ENCODE assay signal across 8 cellular contexts in the genomic region with DNA sequence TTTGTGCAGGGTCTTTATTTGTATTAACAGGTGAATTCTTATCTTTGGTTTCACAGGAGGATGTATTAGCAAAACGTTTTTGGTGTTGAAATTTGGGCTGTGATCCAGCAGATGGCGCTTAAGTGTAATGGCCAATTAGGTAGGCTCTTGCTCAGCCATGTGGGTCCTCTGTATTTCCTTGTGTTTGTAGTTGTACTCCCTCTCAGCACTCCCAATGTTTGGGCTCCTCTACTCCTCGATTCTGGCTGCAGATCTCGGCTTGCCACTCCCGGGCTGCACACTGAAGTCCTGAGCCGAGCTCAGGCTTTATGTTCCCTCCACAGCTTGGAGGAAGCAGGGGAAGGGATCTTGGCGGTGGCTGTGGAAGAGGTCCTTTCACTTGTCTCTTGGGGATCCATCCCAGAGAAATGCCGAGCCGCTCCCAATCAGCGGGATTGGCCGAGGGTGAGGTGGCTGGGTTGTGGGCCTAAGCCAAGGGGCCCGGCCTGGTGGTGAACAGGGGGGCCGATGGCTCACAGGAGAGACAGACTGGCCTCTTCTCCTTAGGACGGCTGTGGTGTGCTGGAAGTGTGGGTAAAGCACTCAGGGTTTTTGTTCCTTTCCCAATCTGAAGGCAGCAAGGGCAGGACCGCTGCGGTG.
DNase-seq lines count a peak whose midpoint lies in the region; ATAC-seq and TF ChIP-seq lines count a peak whose summit lies in the region.

No MANE protein-coding gene starts in this region.

- no peaks in the 10 kb centered on the region for H3K36me3 Mint-ChIP-seq in endodermal cell (ENCODE audit: low read depth)

- peak; percentile 80 for ATAC-seq in HG03442 (IDR thresholded peaks at IDR 0.05; ENCODE audit: unreplicated experiment)
- ATAC-seq in GM18498 (IDR thresholded peaks at IDR 0.05; ENCODE audit: unreplicated experiment), result no peak

- H3K4me1 Mint-ChIP-seq in endodermal cell, result peaks cover 16% of the 10 kb centered on the region

- H3K4me3 ChIP-seq in OCI-LY3 (ENCODE audit: low read length) (no peak overlapping the region), endodermal cell (ENCODE audit: low read length) (no peak overlapping the region), trophoblast cell (ENCODE audit: low read depth, low read length) (no peak overlapping the region), ascending aorta (no peak overlapping the region)

- no peaks in the 10 kb centered on the region for H3K9me3 ChIP-seq in OCI-LY3 (ENCODE audit: insufficient read depth, low read length)
- H3K9me3 ChIP-seq in endodermal cell (ENCODE audit: control insufficient read depth, low read length), result no peaks in the 10 kb centered on the region
- H3K9me3 ChIP-seq in trophoblast cell (ENCODE audit: insufficient read depth, low read depth, low read length), result no peaks in the 10 kb centered on the region
- H3K9me3 ChIP-seq in ascending aorta, result no peaks in the 10 kb centered on the region

- no peak overlapping the region for H4K12ac ChIP-seq in trophoblast cell (ENCODE audit: low read depth, low read length)

- H3K36me3 ChIP-seq in OCI-LY3 (replicated peaks; ENCODE audit: low read depth, low read length) (no peaks in the 10 kb centered on the region), endodermal cell (ENCODE audit: control insufficient read depth, insufficient read depth, low read length) (no peaks in the 10 kb centered on the region), trophoblast cell (ENCODE audit: control insufficient read depth in 1 of 2, insufficient read depth in 2 of 2, low read length in 2 of 2) (peaks cover 0 to 2% of the 10 kb centered on the region in 2 experiments), ascending aorta (no peaks in the 10 kb centered on the region)

- no peaks in the 10 kb centered on the region for H3K9me3 Mint-ChIP-seq in endodermal cell

- H3K9ac ChIP-seq in OCI-LY3 (ENCODE audit: low read length) (no peak overlapping the region), endodermal cell (ENCODE audit: extremely low read depth, low read length, poor library complexity, severe bottlenecking) (no peak overlapping the region), trophoblast cell (ENCODE audit: low read length) (no peak overlapping the region)

- H3K4me3 Mint-ChIP-seq in endodermal cell, result no peak overlapping the region

- TF ChIP-seq CTCF in GM12873 (IDR thresholded peaks at IDR 0.05; ENCODE audit: insufficient read depth, low read depth, low read length, missing control alignments) (peak; percentile 70), OCI-LY3 (IDR thresholded peaks at IDR 0.05; ENCODE audit: low read depth, low read length) (peak; percentile 79), endodermal cell (conservative IDR thresholded peaks at IDR 0.05) (peak; percentile 98), ascending aorta (IDR thresholded peaks at IDR 0.05) (peak in 1 of 3 experiments; percentile 17)

- H3K27ac ChIP-seq in OCI-LY3 (ENCODE audit: low read length), result no peak overlapping the region
- H3K27ac ChIP-seq in endodermal cell (ENCODE audit: low read depth, low read length), result no peak overlapping the region
- no peak overlapping the region for H3K27ac ChIP-seq in trophoblast cell (ENCODE audit: low read depth, low read length)
- no peak overlapping the region for H3K27ac ChIP-seq in ascending aorta

- H3K4me2 ChIP-seq in OCI-LY3 (ENCODE audit: low read length) (no peak overlapping the region), trophoblast cell (ENCODE audit: low read length) (no peak overlapping the region)

- DNase-seq in AML-193 (lab: John Stamatoyannopoulos, UW) (peak; percentile 48 to 52), endodermal cell (peak; percentile 89), trophoblast cell (peak in 1 of 2 donors; percentile 48), ascending aorta (ENCODE audit: low spot score in 2 of 2) (no peak)

- no peak overlapping the region for H3K4ac ChIP-seq in trophoblast cell (ENCODE audit: low read depth, low read length)

- 0 out of 2 replicates have a peak, but pooled peaks cover 3% of the 10 kb centered on the region for H3K4me1 ChIP-seq in OCI-LY3 (ENCODE audit: low read length)
- H3K4me1 ChIP-seq in endodermal cell (ENCODE audit: control insufficient read depth, insufficient read depth, low read length), result no peaks in the 10 kb centered on the region
- peaks cover 0 to 11% of the 10 kb centered on the region in 2 experiments for H3K4me1 ChIP-seq in trophoblast cell (ENCODE audit: control insufficient read depth in 1 of 2, insufficient read depth in 2 of 2, low read length in 2 of 2)
- no peaks in the 10 kb centered on the region for H3K4me1 ChIP-seq in ascending aorta

- H4K20me1 ChIP-seq in OCI-LY3 (ENCODE audit: insufficient read depth, low read length), result no peaks in the 10 kb centered on the region

- peak overlapping the region; percentile 31 for H4K91ac ChIP-seq in trophoblast cell (ENCODE audit: low read depth, low read length)

- H3K79me2 ChIP-seq in OCI-LY3 (ENCODE audit: low read length) (no peaks in the 10 kb centered on the region), trophoblast cell (ENCODE audit: control insufficient read depth, insufficient read depth, low read length, poor library complexity) (no peaks in the 10 kb centered on the region)

- H3K27me3 Mint-ChIP-seq in endodermal cell (ENCODE audit: insufficient read depth), result no peaks in the 10 kb centered on the region

- peak overlapping the region; percentile 86 for H3K27ac Mint-ChIP-seq in endodermal cell

- H3K18ac ChIP-seq in trophoblast cell (ENCODE audit: low read length), result peak overlapping the region; percentile 58

- H3K79me1 ChIP-seq in trophoblast cell (ENCODE audit: low read length), result peaks cover 6% of the 10 kb centered on the region

- no peak overlapping the region; the same call in 1 of the 2 replicates for H2AFZ ChIP-seq in OCI-LY3 (ENCODE audit: low read depth, low read length)
- peak overlapping the region; percentile 56 for H2AFZ ChIP-seq in trophoblast cell (ENCODE audit: insufficient read depth, low read length, poor library complexity)

- peak overlapping the region; percentile 21 for H2BK120ac ChIP-seq in trophoblast cell (ENCODE audit: insufficient read depth, low read length, poor library complexity)

- H2BK5ac ChIP-seq in trophoblast cell (ENCODE audit: low read depth, low read length, poor library complexity), result no peak overlapping the region

- H2BK12ac ChIP-seq in trophoblast cell (ENCODE audit: low read length), result peak overlapping the region; percentile 47

- intact Hi-C loops in ascending aorta (cut with DNase I), result no loop called here

- 69 to 70% methylated on average over 4 to 16 of the region's 16 CpGs for WGBS in endodermal cell (ENCODE audit: insufficient coverage in 1 of 2, insufficient read length in 1 of 2), 2 experiments
- no CpG with 5 or more reads among the region's 16 CpGs for WGBS in trophoblast cell (ENCODE audit: extremely low coverage, insufficient coverage, insufficient read length)

- H3K27me3 ChIP-seq in OCI-LY3 (ENCODE audit: low read depth, low read length), result no peaks in the 10 kb centered on the region
- no peaks in the 10 kb centered on the region for H3K27me3 ChIP-seq in endodermal cell (ENCODE audit: control insufficient read depth, insufficient read depth, low read length, poor library complexity, severe bottlenecking)
- H3K27me3 ChIP-seq in trophoblast cell (ENCODE audit: insufficient read depth, low read length), result no peaks in the 10 kb centered on the region
- no peaks in the 10 kb centered on the region for H3K27me3 ChIP-seq in ascending aorta

- H3K23ac ChIP-seq in trophoblast cell (ENCODE audit: low read length), result no peak overlapping the region

- H2AK5ac ChIP-seq in trophoblast cell (ENCODE audit: low read length), result no peak overlapping the region

- H3K14ac ChIP-seq in trophoblast cell (ENCODE audit: low read length), result peak overlapping the region; percentile 3

- H4K8ac ChIP-seq in trophoblast cell (ENCODE audit: low read depth, low read length), result peak overlapping the region; percentile 73

Comparison
In these comparisons a context has a peak if more than half of its experiments do, and no peak if none do; other contexts are left out.
1. DNase-seq: peak in AML-193 (2 of 2) and endodermal cell (single experiment); none in ascending aorta (0 of 2).